In genomic region chr1:204480515-204480914, GRCh38 we compare ENCODE assay signal across 9 cellular contexts. TPM values are rescaled to one million over a fixed set of nuclear protein-coding genes. Genes with fewer than 3 reads are reported as not detected.
DNase-seq lines count a peak whose midpoint lies in the region; ATAC-seq and TF ChIP-seq lines count a peak whose summit lies in the region.
"Had no signal": no experiment of that assay in that cellular context is flagged by ENCODE, and none has a peak within 500 bp of the region (broad histone marks: within the 10 kb centered on the region; RNA-seq: fewer than 3 reads in every experiment).

No MANE protein-coding gene starts in this region.

- no peaks in the 10 kb centered on the region for H3K9me3 ChIP-seq in gastroesophageal sphincter

- no peak overlapping the region for H3K27ac ChIP-seq in gastroesophageal sphincter

- peak; percentile 72 for ATAC-seq in GM19395 (IDR thresholded peaks at IDR 0.05; ENCODE audit: unreplicated experiment)
- ATAC-seq in HG03439 (IDR thresholded peaks at IDR 0.05; ENCODE audit: unreplicated experiment), result peak; percentile 63
- ATAC-seq in gastroesophageal sphincter, result peak; percentile 19

- no peak overlapping the region for H3K4me3 ChIP-seq in gastroesophageal sphincter

- DNase-seq in GF-D8 (lab: John Stamatoyannopoulos, UW) (peak; percentile 40), NCI-H2029 treated with DMSO at 0.1 percent for 48 hours (lab: John Stamatoyannopoulos, UW) (no peak), globus pallidus (ENCODE audit: low spot score) (no peak), NCI-H2196 treated with DMSO at 0.1 percent for 48 hours (lab: John Stamatoyannopoulos, UW; ENCODE audit: unreplicated experiment) (no peak)
- DNase-seq in central memory CD4-positive, alpha-beta T cell, result no peak
- DNase-seq: stimulated activated CD4-positive, alpha-beta T cell treated with anti-CD3 and anti-CD28 coated beads, Interleukin-12 subunit alpha, Interleukin-12 subunit beta, amount 100 ng/mL, for 4 hours had no signal

- 70% methylated on average over 4 of the region's 8 CpGs; no CpG with 5 or more reads in 1 of the 2 donors for WGBS in gastroesophageal sphincter (ENCODE audit: low coverage in 1 of 2), 2 donors

- no peaks in the 10 kb centered on the region for H3K36me3 ChIP-seq in gastroesophageal sphincter

- no peaks in the 10 kb centered on the region for H3K27me3 ChIP-seq in gastroesophageal sphincter

- no peak for TF ChIP-seq CTCF in gastroesophageal sphincter (IDR thresholded peaks at IDR 0.05)

- peaks cover 0 to 76% (median 54%) of the 10 kb centered on the region in 3 donors for H3K4me1 ChIP-seq in gastroesophageal sphincter

- no peak for TF ChIP-seq EP300 in gastroesophageal sphincter (IDR thresholded peaks at IDR 0.05)

- no peak for TF ChIP-seq POLR2A in gastroesophageal sphincter (IDR thresholded peaks at IDR 0.05)

RNA-seq across cellular contexts. Expression of gene PIK3C2B, which starts 14.1 kb away (rescaled TPM):
- total RNA-seq in gastroesophageal sphincter, result 10 to 100 TPM in 3 of 4 donors, 1 to 10 TPM in 1; 7.9 to 18.2 (median 16.1) TPM

RNA-seq across cellular contexts. Expression of gene MDM4, which starts 35.7 kb away (rescaled TPM):
- total RNA-seq in gastroesophageal sphincter, result 10 to 100 TPM; 24.3 to 74.1 (median 37.9) TPM

Comparison
In these comparisons a context has a peak if more than half of its experiments do, and no peak if none do; other contexts are left out.
1. ATAC-seq: peak in every context shown above with its lines; median percentile 72 in GM19395; 63 in HG03439; 19 in gastroesophageal sphincter.